Comparison of ENCODE assay signal across 8 cellular contexts in the genomic region with DNA sequence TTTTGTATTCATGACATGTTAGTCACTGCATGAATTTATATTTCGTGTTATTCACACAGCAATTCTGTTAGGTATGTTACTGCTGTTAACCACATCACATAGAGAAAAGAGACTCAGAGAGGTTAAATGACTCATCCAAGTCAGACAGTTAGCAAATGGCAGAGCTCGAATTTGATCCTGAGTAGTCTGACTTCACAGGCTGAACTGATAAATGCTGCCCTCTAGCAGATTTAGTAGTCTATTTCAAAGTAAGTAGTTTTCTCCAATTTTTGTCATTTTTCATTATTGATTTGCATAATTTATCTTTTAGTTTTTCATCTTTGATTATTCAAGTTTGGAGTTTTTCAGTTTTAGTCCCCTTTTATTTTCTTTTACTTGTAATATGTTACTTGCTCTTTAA. TPM values are rescaled to one million over a fixed set of nuclear protein-coding genes. Genes with fewer than 3 reads are reported as not detected.
A peak's percentile ranks its signal among the peaks of the same experiment; 100 is the strongest.
DNase-seq lines count a peak whose midpoint lies in the region; ATAC-seq and TF ChIP-seq lines count a peak whose summit lies in the region.

No MANE protein-coding gene starts in this region.

- ATAC-seq in HG03457 (IDR thresholded peaks at IDR 0.05; ENCODE audit: unreplicated experiment): peak; percentile 94

- TF ChIP-seq CTCF in GM20000 (IDR thresholded peaks at IDR 0.05; ENCODE audit: extremely low read depth, missing control alignments): no peak

- DNase-seq in activated CD4-positive, alpha-beta T cell treated with anti-CD3 and anti-CD28 coated beads for 4 hours: peak; percentile 31
- no peak for DNase-seq in activated CD4-positive, alpha-beta T cell treated with anti-CD3 and anti-CD28 coated beads, Interleukin-2, amount 50 U/mL, for 48 hours
- DNase-seq in GM20000 (ENCODE audit: low spot score) (peak; percentile 54), RKO (ENCODE audit: low spot score) (peak; percentile 94), dermis blood vessel endothelial cell (peak; percentile 76), pulmonary artery endothelial cell (ENCODE audit: low read depth, low spot score) (peak; percentile 11), DMS79 treated with DMSO at 0.1 percent for 48 hours (lab: John Stamatoyannopoulos, UW) (no peak)

RNA-seq across cellular contexts. Expression of a gene that starts 58.3 kb away (rescaled TPM):
- total RNA-seq in dermis blood vessel endothelial cell (28.1 and 38.8 TPM in 2 replicates), pulmonary artery endothelial cell (14.2 and 25.2 TPM in 2 replicates)

Comparison
In these comparisons a context has a peak if more than half of its experiments do, and no peak if none do; other contexts are left out.
1. DNase-seq: peak in activated CD4-positive, alpha-beta T cell treated with anti-CD3 and anti-CD28 coated beads for 4 hours (2 of 2), GM20000 (single experiment), RKO (single experiment), dermis blood vessel endothelial cell (single experiment) and pulmonary artery endothelial cell (single experiment); none in activated CD4-positive, alpha-beta T cell treated with anti-CD3 and anti-CD28 coated beads, Interleukin-2, amount 50 U/mL, for 48 hours (0 of 2) and DMS79 treated with DMSO at 0.1 percent for 48 hours (single experiment).